ENCODE assay signal across 1 cellular context in genomic region chr19:3065675-3066357, GRCh38.
A peak's percentile ranks its signal among the peaks of the same experiment; 100 is the strongest.
TF ChIP-seq lines count a peak whose summit lies in the region.

No MANE protein-coding gene starts in this region.

TF ChIP-seq in K562, 482 proteins besides CTCF, POLR2A, EP300 and RAD21:
- TF ChIP-seq KAT7 (CRISPR knock-in tag; IDR thresholded peaks at IDR 0.05; ENCODE audit: borderline replicate concordance) (no peak), PATZ1 (CRISPR knock-in tag; IDR thresholded peaks at IDR 0.05; ENCODE audit: borderline replicate concordance) (no peak), SNIP1 (IDR thresholded peaks at IDR 0.05; ENCODE audit: low read depth) (no peak), ZNF77 (CRISPR knock-in tag; IDR thresholded peaks at IDR 0.05) (no peak), STAT5B (CRISPR knock-in tag; IDR thresholded peaks at IDR 0.05) (no peak), CSDE1 (IDR thresholded peaks at IDR 0.05) (no peak), HNRNPLL (IDR thresholded peaks at IDR 0.05; ENCODE audit: low read depth, low read length, poor library complexity, severe bottlenecking) (no peak), TFAP4 (CRISPR knock-in tag; IDR thresholded peaks at IDR 0.05; ENCODE audit: borderline replicate concordance) (0 out of 2 replicates have a peak, but pooled peaks have one; percentile 23), CEBPB (tag; IDR thresholded peaks at IDR 0.05) (peak; percentile 53; the same call in 1 of the 2 replicates), FOXK2 (conservative IDR thresholded peaks at IDR 0.05 in 1 of 2, IDR thresholded peaks at IDR 0.05 in 1 of 2; ENCODE audit: low read depth in 2 of 2) (no peak), ZNF592 (IDR thresholded peaks at IDR 0.05) (0 out of 2 replicates have a peak, but pooled peaks have one; percentile 38), ZNF384 (IDR thresholded peaks at IDR 0.05; ENCODE audit: low read depth, low read length) (no peak), ZHX1 (conservative IDR thresholded peaks at IDR 0.05; ENCODE audit: low read length) (no peak), ZBTB7A (IDR thresholded peaks at IDR 0.05; ENCODE audit: borderline replicate concordance, control insufficient read depth, low read depth, low read length) (peak; percentile 15; the same call in 1 of the 2 replicates), CBX5 (IDR thresholded peaks at IDR 0.05; ENCODE audit: borderline replicate concordance, low read depth) (no peak), POLR2H (tag; IDR thresholded peaks at IDR 0.05; ENCODE audit: low read depth) (no peak), HMGN3 (IDR thresholded peaks at IDR 0.05; ENCODE audit: borderline replicate concordance, extremely low read depth, insufficient read length, low read depth, low read length) (no peak), GTF2E2 (tag; IDR thresholded peaks at IDR 0.05) (no peak), E2F6 (IDR thresholded peaks at IDR 0.05; ENCODE audit: borderline replicate concordance in 1 of 2, extremely low read depth in 1 of 2, insufficient read depth in 1 of 2, insufficient read length in 1 of 2, low read depth in 1 of 2, low read length in 1 of 2, poor library complexity in 1 of 2, severe bottlenecking in 1 of 2) (peak in 1 of 2 experiments; percentile 54), TEAD4 (IDR thresholded peaks at IDR 0.05; ENCODE audit: low read length) (no peak), TEAD4 (CRISPR knock-in tag; IDR thresholded peaks at IDR 0.05; ENCODE audit: borderline replicate concordance) (no peak)
- TF ChIP-seq, protein P1, sequence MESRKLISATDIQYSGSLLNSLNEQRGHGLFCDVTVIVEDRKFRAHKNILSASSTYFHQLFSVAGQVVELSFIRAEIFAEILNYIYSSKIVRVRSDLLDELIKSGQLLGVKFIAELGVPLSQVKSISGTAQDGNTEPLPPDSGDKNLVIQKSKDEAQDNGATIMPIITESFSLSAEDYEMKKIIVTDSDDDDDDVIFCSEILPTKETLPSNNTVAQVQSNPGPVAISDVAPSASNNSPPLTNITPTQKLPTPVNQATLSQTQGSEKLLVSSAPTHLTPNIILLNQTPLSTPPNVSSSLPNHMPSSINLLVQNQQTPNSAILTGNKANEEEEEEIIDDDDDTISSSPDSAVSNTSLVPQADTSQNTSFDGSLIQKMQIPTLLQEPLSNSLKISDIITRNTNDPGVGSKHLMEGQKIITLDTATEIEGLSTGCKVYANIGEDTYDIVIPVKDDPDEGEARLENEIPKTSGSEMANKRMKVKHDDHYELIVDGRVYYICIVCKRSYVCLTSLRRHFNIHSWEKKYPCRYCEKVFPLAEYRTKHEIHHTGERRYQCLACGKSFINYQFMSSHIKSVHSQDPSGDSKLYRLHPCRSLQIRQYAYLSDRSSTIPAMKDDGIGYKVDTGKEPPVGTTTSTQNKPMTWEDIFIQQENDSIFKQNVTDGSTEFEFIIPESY (CRISPR knock-in tag; IDR thresholded peaks at IDR 0.05), result 0 out of 2 replicates have a peak, but pooled peaks have one; percentile 16
- TF ChIP-seq, protein P2, sequence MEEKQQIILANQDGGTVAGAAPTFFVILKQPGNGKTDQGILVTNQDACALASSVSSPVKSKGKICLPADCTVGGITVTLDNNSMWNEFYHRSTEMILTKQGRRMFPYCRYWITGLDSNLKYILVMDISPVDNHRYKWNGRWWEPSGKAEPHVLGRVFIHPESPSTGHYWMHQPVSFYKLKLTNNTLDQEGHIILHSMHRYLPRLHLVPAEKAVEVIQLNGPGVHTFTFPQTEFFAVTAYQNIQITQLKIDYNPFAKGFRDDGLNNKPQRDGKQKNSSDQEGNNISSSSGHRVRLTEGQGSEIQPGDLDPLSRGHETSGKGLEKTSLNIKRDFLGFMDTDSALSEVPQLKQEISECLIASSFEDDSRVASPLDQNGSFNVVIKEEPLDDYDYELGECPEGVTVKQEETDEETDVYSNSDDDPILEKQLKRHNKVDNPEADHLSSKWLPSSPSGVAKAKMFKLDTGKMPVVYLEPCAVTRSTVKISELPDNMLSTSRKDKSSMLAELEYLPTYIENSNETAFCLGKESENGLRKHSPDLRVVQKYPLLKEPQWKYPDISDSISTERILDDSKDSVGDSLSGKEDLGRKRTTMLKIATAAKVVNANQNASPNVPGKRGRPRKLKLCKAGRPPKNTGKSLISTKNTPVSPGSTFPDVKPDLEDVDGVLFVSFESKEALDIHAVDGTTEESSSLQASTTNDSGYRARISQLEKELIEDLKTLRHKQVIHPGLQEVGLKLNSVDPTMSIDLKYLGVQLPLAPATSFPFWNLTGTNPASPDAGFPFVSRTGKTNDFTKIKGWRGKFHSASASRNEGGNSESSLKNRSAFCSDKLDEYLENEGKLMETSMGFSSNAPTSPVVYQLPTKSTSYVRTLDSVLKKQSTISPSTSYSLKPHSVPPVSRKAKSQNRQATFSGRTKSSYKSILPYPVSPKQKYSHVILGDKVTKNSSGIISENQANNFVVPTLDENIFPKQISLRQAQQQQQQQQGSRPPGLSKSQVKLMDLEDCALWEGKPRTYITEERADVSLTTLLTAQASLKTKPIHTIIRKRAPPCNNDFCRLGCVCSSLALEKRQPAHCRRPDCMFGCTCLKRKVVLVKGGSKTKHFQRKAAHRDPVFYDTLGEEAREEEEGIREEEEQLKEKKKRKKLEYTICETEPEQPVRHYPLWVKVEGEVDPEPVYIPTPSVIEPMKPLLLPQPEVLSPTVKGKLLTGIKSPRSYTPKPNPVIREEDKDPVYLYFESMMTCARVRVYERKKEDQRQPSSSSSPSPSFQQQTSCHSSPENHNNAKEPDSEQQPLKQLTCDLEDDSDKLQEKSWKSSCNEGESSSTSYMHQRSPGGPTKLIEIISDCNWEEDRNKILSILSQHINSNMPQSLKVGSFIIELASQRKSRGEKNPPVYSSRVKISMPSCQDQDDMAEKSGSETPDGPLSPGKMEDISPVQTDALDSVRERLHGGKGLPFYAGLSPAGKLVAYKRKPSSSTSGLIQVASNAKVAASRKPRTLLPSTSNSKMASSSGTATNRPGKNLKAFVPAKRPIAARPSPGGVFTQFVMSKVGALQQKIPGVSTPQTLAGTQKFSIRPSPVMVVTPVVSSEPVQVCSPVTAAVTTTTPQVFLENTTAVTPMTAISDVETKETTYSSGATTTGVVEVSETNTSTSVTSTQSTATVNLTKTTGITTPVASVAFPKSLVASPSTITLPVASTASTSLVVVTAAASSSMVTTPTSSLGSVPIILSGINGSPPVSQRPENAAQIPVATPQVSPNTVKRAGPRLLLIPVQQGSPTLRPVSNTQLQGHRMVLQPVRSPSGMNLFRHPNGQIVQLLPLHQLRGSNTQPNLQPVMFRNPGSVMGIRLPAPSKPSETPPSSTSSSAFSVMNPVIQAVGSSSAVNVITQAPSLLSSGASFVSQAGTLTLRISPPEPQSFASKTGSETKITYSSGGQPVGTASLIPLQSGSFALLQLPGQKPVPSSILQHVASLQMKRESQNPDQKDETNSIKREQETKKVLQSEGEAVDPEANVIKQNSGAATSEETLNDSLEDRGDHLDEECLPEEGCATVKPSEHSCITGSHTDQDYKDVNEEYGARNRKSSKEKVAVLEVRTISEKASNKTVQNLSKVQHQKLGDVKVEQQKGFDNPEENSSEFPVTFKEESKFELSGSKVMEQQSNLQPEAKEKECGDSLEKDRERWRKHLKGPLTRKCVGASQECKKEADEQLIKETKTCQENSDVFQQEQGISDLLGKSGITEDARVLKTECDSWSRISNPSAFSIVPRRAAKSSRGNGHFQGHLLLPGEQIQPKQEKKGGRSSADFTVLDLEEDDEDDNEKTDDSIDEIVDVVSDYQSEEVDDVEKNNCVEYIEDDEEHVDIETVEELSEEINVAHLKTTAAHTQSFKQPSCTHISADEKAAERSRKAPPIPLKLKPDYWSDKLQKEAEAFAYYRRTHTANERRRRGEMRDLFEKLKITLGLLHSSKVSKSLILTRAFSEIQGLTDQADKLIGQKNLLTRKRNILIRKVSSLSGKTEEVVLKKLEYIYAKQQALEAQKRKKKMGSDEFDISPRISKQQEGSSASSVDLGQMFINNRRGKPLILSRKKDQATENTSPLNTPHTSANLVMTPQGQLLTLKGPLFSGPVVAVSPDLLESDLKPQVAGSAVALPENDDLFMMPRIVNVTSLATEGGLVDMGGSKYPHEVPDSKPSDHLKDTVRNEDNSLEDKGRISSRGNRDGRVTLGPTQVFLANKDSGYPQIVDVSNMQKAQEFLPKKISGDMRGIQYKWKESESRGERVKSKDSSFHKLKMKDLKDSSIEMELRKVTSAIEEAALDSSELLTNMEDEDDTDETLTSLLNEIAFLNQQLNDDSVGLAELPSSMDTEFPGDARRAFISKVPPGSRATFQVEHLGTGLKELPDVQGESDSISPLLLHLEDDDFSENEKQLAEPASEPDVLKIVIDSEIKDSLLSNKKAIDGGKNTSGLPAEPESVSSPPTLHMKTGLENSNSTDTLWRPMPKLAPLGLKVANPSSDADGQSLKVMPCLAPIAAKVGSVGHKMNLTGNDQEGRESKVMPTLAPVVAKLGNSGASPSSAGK (IDR thresholded peaks at IDR 0.05), result peak; percentile 51; the same call in 1 of the 2 replicates
- TF ChIP-seq, protein P3, sequence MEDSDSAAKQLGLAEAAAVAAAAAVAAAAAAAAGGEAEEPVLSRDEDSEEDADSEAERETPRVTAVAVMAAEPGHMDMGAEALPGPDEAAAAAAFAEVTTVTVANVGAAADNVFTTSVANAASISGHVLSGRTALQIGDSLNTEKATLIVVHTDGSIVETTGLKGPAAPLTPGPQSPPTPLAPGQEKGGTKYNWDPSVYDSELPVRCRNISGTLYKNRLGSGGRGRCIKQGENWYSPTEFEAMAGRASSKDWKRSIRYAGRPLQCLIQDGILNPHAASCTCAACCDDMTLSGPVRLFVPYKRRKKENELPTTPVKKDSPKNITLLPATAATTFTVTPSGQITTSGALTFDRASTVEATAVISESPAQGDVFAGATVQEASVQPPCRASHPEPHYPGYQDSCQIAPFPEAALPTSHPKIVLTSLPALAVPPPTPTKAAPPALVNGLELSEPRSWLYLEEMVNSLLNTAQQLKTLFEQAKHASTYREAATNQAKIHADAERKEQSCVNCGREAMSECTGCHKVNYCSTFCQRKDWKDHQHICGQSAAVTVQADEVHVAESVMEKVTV (CRISPR knock-in tag; IDR thresholded peaks at IDR 0.05), result no peak
